In genomic region chr1:155983191-155984023, GRCh38 we compare ENCODE assay signal across 8 cellular contexts. TPM values are rescaled to one million over a fixed set of nuclear protein-coding genes. Genes with fewer than 3 reads are reported as not detected.
A peak's percentile ranks its signal among the peaks of the same experiment; 100 is the strongest.
DNase-seq lines count a peak whose midpoint lies in the region; ATAC-seq lines count a peak whose summit lies in the region.

No MANE protein-coding gene starts in this region.

- ATAC-seq in Right ventricle myocardium superior (ENCODE audit: poor library complexity) (peak; percentile 51), GM18870 (IDR thresholded peaks at IDR 0.05; ENCODE audit: unreplicated experiment) (no peak), GM21367 (IDR thresholded peaks at IDR 0.05; ENCODE audit: unreplicated experiment) (no peak)

- DNase-seq in G401 (ENCODE audit: low spot score) (peak; percentile 52), Karpas-422 (peak; percentile 95), UCSD-AML1 (lab: John Stamatoyannopoulos, UW; ENCODE audit: unreplicated experiment) (peak; percentile 54), Right ventricle myocardium superior (peak; percentile 87), skeletal muscle cell (ENCODE audit: low read depth) (peak; percentile 99), OCI-M2 (lab: John Stamatoyannopoulos, UW; ENCODE audit: unreplicated experiment) (no peak)

- H3K36me3 ChIP-seq in Karpas-422 (ENCODE audit: insufficient read depth, low read length) = no peaks in the 10 kb centered on the region

- H3K4me1 ChIP-seq in Karpas-422 (ENCODE audit: low read length) = peaks cover 61% of the 10 kb centered on the region

- H3K9me2 ChIP-seq in Karpas-422 (replicated peaks; ENCODE audit: insufficient read depth, low read length) = no peaks in the 10 kb centered on the region

- H3K79me2 ChIP-seq in Karpas-422 (ENCODE audit: low read length) = peaks cover 38% of the 10 kb centered on the region

- no peak overlapping the region for H2AFZ ChIP-seq in Karpas-422 (ENCODE audit: low read length)

- no peaks in the 10 kb centered on the region for H4K20me1 ChIP-seq in Karpas-422 (ENCODE audit: insufficient read depth, low read depth, low read length)

- intact Hi-C loops in Right ventricle myocardium superior (cut with DNase I) = no loop called here

- H3K4me2 ChIP-seq in Karpas-422 (ENCODE audit: low read depth, low read length, poor library complexity, severe bottlenecking) = peak overlapping the region; percentile 89

- H3K4me3 ChIP-seq in Karpas-422 (ENCODE audit: low read length) (peak overlapping the region; percentile 91), skeletal muscle cell (ENCODE audit: low read depth, low read length) (peak overlapping the region; percentile 69)

- H3K27me3 ChIP-seq in Karpas-422 (ENCODE audit: low read length) = no peaks in the 10 kb centered on the region

- no peaks in the 10 kb centered on the region for H3K9me3 ChIP-seq in Karpas-422 (ENCODE audit: low read length)

- in situ Hi-C loops in G401 (cut with HindIII; ENCODE audit: low sequenced_read_pairs) = no loop called here

- H3K9ac ChIP-seq in Karpas-422 (ENCODE audit: low read length) = peak overlapping the region; percentile 97

- peak overlapping the region; percentile 96 for H3K27ac ChIP-seq in Karpas-422 (ENCODE audit: low read length)

RNA-seq across cellular contexts. Expression of gene ARHGEF2, which starts 5.1 kb away (rescaled TPM):
- total RNA-seq in G401 (2014; rRNA removed; shearing (Covaris generic)) = 20.3 and 35.9 TPM in 2 replicates
- total RNA-seq in Karpas-422 (2014; rRNA removed; shearing (Covaris generic); ENCODE audit: low replicate concordance) = 85.1 and 207 TPM in 2 replicates
- 55.7 TPM for total RNA-seq in Right ventricle myocardium superior

RNA-seq across cellular contexts. Expression of gene SSR2, which starts 37.3 kb away (rescaled TPM):
- total RNA-seq in G401 (2014; rRNA removed; shearing (Covaris generic)) = 257 and 273 TPM in 2 replicates
- 145 and 205 TPM in 2 replicates for total RNA-seq in Karpas-422 (2014; rRNA removed; shearing (Covaris generic); ENCODE audit: low replicate concordance)
- 66.9 TPM for total RNA-seq in Right ventricle myocardium superior

RNA-seq across cellular contexts. Expression of gene RXFP4, which starts 42.0 kb away (rescaled TPM):
- total RNA-seq in G401 (2014; rRNA removed; shearing (Covaris generic)) = not detected in 2 replicates
- not detected in 2 replicates for total RNA-seq in Karpas-422 (2014; rRNA removed; shearing (Covaris generic); ENCODE audit: low replicate concordance)
- not detected for total RNA-seq in Right ventricle myocardium superior

RNA-seq across cellular contexts. Expression of gene KHDC4, which starts 49.2 kb away (rescaled TPM):
- 30.0 and 52.6 TPM in 2 replicates for total RNA-seq in G401 (2014; rRNA removed; shearing (Covaris generic))
- 42.7 and 63.2 TPM in 2 replicates for total RNA-seq in Karpas-422 (2014; rRNA removed; shearing (Covaris generic); ENCODE audit: low replicate concordance)
- 22.5 TPM for total RNA-seq in Right ventricle myocardium superior
